In genomic region chr4:171876636-171877035, GRCh38 we compare ENCODE assay signal across 36 cellular contexts.
"Had no signal": no experiment of that assay in that cellular context is flagged by ENCODE, and none has a peak within 500 bp of the region (broad histone marks: within the 10 kb centered on the region; RNA-seq: fewer than 3 reads in every experiment).

No MANE protein-coding gene starts in this region.

- H3K27me3 ChIP-seq: MG63 had no signal

- DNase-seq: activated B cell treated with CpG ODN at 0.5 μM for 24 hours; activated CD4-positive, alpha-beta memory T cell treated with anti-CD3 and anti-CD28 coated beads for 36 hours; activated CD4-positive, alpha-beta T cell treated with anti-CD3 and anti-CD28 coated beads for 4 hours; activated CD4-positive, alpha-beta T cell treated with anti-CD3 and anti-CD28 coated beads, Interleukin-2, amount 50 U/mL, for 1 hour; activated CD4-positive, CD25-positive, alpha-beta regulatory T cell treated with anti-CD3 and anti-CD28 coated beads, Interleukin-2, amount 50 U/mL, for 72 hours; activated CD8-positive, alpha-beta memory T cell treated with anti-CD3 and anti-CD28 coated beads, Interleukin-2, amount 50 U/mL, for 4 hours; activated gamma-delta T cell treated with Interleukin-2 at 50 U/mL for 16 hours; activated naive CD4-positive, alpha-beta T cell treated with anti-CD3 and anti-CD28 coated beads for 36 hours; activated T-cell treated with anti-CD3 and anti-CD28 coated beads for 4 hours; activated T-cell treated with anti-CD3 and anti-CD28 coated beads, Interleukin-2, amount 50 U/mL, for 4 hours; anterior cingulate cortex; caudate nucleus; cerebellar nuclear complex; Kasumi-1; KG1; MG63; NCI-H1048; NCI-H1105 treated with DMSO at 0.1 percent for 48 hours; NCI-H1436; NCI-H1694; NCI-H1930; NCI-H2081 treated with DMSO at 0.1 percent for 48 hours; NCI-H226; NCI-H446 treated with DMSO at 0.1 percent for 48 hours; NCI-H524; NCI-H69; PC-9 had no signal

- H3K4me3 ChIP-seq: MG63, PC-9 had no signal

- H3K9me3 ChIP-seq: MG63 had no signal

- H3K27ac Mint-ChIP-seq: activated B cell treated with CpG ODN at 0.5 μM for 24 hours; activated CD4-positive, alpha-beta memory T cell treated with anti-CD3 and anti-CD28 coated beads for 36 hours; activated naive CD4-positive, alpha-beta T cell treated with anti-CD3 and anti-CD28 coated beads for 36 hours; activated naive CD4-positive, alpha-beta T cell treated with anti-CD3 and anti-CD28 coated beads, Interleukin-2, amount 50 U/mL, for 72 hours; activated T-helper 1 cell treated with anti-CD3 and anti-CD28 coated beads, Interleukin-12 subunit alpha, Interleukin-12 subunit beta, Interleukin-2, Interleukin-4 antibody, amounts not matched to agents 30 ng/mL and 10 ng/mL and 1 ng/mL, durations not matched to agents 14 hours and 24 hours and 36 hours; brain; T-helper 1 cell treated with Interleukin-12 subunit alpha and Interleukin-12 subunit beta and Interleukin-4 antibody, amounts not matched to agents 30 μg/mL and 1 μg/mL, for 36 hours; T-helper 2 cell treated with Interferon-gamma antibody and Interleukin-4, amounts not matched to agents 5 μg/mL and 100 μg/mL, for 36 hours had no signal

- ATAC-seq: activated naive CD4-positive, alpha-beta T cell treated with anti-CD3 and anti-CD28 coated beads, Interleukin-2, amount 50 U/mL, for 72 hours; activated T-cell treated with anti-CD3 and anti-CD28 coated beads, Interleukin-2, amount 50 U/mL, for 4 hours; Right ventricle myocardium inferior had no signal

- H3K36me3 Mint-ChIP-seq: activated CD4-positive, alpha-beta memory T cell treated with anti-CD3 and anti-CD28 coated beads for 36 hours; activated naive CD4-positive, alpha-beta T cell treated with anti-CD3 and anti-CD28 coated beads, Interleukin-2, amount 50 U/mL, for 72 hours; brain had no signal

- H3K4me3 Mint-ChIP-seq: activated B cell treated with CpG ODN at 0.5 μM for 24 hours; activated CD4-positive, alpha-beta memory T cell treated with anti-CD3 and anti-CD28 coated beads for 36 hours; activated naive CD4-positive, alpha-beta T cell treated with anti-CD3 and anti-CD28 coated beads for 36 hours; activated T-cell treated with anti-CD3 and anti-CD28 coated beads, Interleukin-2, amount 50 U/mL, for 4 hours; activated T-helper 1 cell treated with anti-CD3 and anti-CD28 coated beads, Interleukin-12 subunit alpha, Interleukin-12 subunit beta, Interleukin-2, Interleukin-4 antibody, amounts not matched to agents 30 ng/mL and 10 ng/mL and 1 ng/mL, durations not matched to agents 14 hours and 24 hours and 36 hours; brain; T-helper 1 cell treated with Interleukin-12 subunit alpha and Interleukin-12 subunit beta and Interleukin-4 antibody, amounts not matched to agents 30 μg/mL and 1 μg/mL, for 36 hours; T-helper 2 cell treated with Interferon-gamma antibody and Interleukin-4, amounts not matched to agents 5 μg/mL and 100 μg/mL, for 36 hours had no signal

- H3K9me3 Mint-ChIP-seq: activated B cell treated with CpG ODN at 0.5 μM for 24 hours; activated naive CD4-positive, alpha-beta T cell treated with anti-CD3 and anti-CD28 coated beads for 36 hours; activated T-helper 1 cell treated with anti-CD3 and anti-CD28 coated beads, Interleukin-12 subunit alpha, Interleukin-12 subunit beta, Interleukin-2, Interleukin-4 antibody, amounts not matched to agents 30 ng/mL and 10 ng/mL and 1 ng/mL, durations not matched to agents 14 hours and 24 hours and 36 hours; brain; T-helper 1 cell treated with Interleukin-12 subunit alpha and Interleukin-12 subunit beta and Interleukin-4 antibody, amounts not matched to agents 30 μg/mL and 1 μg/mL, for 36 hours had no signal

- H3K4me1 Mint-ChIP-seq: activated B cell treated with CpG ODN at 0.5 μM for 24 hours, brain had no signal

- H3K36me3 ChIP-seq: MG63 had no signal

- FAIRE-seq: bronchial epithelial cell, RCC 7860, TTC549 had no signal

- H3K27me3 Mint-ChIP-seq: activated B cell treated with CpG ODN at 0.5 μM for 24 hours; activated CD4-positive, alpha-beta memory T cell treated with anti-CD3 and anti-CD28 coated beads for 36 hours; brain had no signal
